In genomic region chr10:48804740-48805182, GRCh38 we compare ENCODE assay signal across 10 cellular contexts.
DNase-seq lines count a peak whose midpoint lies in the region; ATAC-seq and TF ChIP-seq lines count a peak whose summit lies in the region.
"Had no signal": no experiment of that assay in that cellular context is flagged by ENCODE, and none has a peak within 500 bp of the region (broad histone marks: within the 10 kb centered on the region; RNA-seq: fewer than 3 reads in every experiment).

No MANE protein-coding gene starts in this region.

- no peak for TF ChIP-seq CTCF in smooth muscle cell (IDR thresholded peaks at IDR 0.05; ENCODE audit: borderline replicate concordance, insufficient read depth, poor library complexity, severe bottlenecking)

- H2AFZ ChIP-seq in smooth muscle cell (ENCODE audit: low read depth), result no peak overlapping the region

- 52% methylated on average over 7 of the region's 7 CpGs for WGBS in smooth muscle cell (ENCODE audit: low lambda C conversion rate)

- H3K79me2 ChIP-seq in smooth muscle cell (ENCODE audit: low read depth), result no peaks in the 10 kb centered on the region

- ATAC-seq in GM21786 (IDR thresholded peaks at IDR 0.05; ENCODE audit: unreplicated experiment) (peak; percentile 32), GM19324 (IDR thresholded peaks at IDR 0.05; ENCODE audit: low FRiP score, unreplicated experiment) (no peak)

- H3K27ac ChIP-seq in smooth muscle cell (ENCODE audit: low read depth), result no peak overlapping the region
- H3K27ac ChIP-seq: lower lobe of right lung, VCaP had no signal

- no peak overlapping the region for H3K4me2 ChIP-seq in smooth muscle cell

- no peaks in the 10 kb centered on the region for H3F3A ChIP-seq in smooth muscle cell (ENCODE audit: low read depth)

- H3K27me3 ChIP-seq in smooth muscle cell (ENCODE audit: low read depth), result no peaks in the 10 kb centered on the region

- H3K4me1 ChIP-seq in smooth muscle cell (ENCODE audit: low read depth), result no peaks in the 10 kb centered on the region

- H3K4me3 ChIP-seq in smooth muscle cell, result no peak overlapping the region
- H3K4me3 ChIP-seq: lower lobe of right lung had no signal

- DNase-seq in DMS79 (lab: John Stamatoyannopoulos, UW), result peak; percentile 24
- peak; percentile 4 for DNase-seq in RPMI7951 (ENCODE audit: low read depth)
- peak; percentile 16 for DNase-seq in mucosa of gallbladder (ENCODE audit: low spot score)
- no peak for DNase-seq in smooth muscle cell (lab: John Stamatoyannopoulos, UW; ENCODE audit: unreplicated experiment)
- no peak for DNase-seq in germinal center (ENCODE audit: low spot score)
- DNase-seq: lower lobe of right lung, NCI-H526 treated with DMSO at 0.1 percent for 48 hours had no signal

- no peaks in the 10 kb centered on the region for H4K20me1 ChIP-seq in smooth muscle cell (ENCODE audit: low read depth)

- no peaks in the 10 kb centered on the region for H3K9me3 ChIP-seq in smooth muscle cell (replicated peaks; ENCODE audit: low read depth)
- H3K9me3 ChIP-seq: lower lobe of right lung had no signal

- H3K36me3 ChIP-seq in smooth muscle cell (ENCODE audit: low read depth), result no peaks in the 10 kb centered on the region
- H3K36me3 ChIP-seq: lower lobe of right lung had no signal

- no peak overlapping the region for H3K9ac ChIP-seq in smooth muscle cell (ENCODE audit: low read depth)

Comparison
In these comparisons a context has a peak if more than half of its experiments do, and no peak if none do; other contexts are left out.
1. DNase-seq: peak in DMS79 (single experiment), RPMI7951 (single experiment) and mucosa of gallbladder (single experiment); none in smooth muscle cell (single experiment) and germinal center (single experiment).